Comparison of ENCODE assay signal across 12 cellular contexts in the genomic region with DNA sequence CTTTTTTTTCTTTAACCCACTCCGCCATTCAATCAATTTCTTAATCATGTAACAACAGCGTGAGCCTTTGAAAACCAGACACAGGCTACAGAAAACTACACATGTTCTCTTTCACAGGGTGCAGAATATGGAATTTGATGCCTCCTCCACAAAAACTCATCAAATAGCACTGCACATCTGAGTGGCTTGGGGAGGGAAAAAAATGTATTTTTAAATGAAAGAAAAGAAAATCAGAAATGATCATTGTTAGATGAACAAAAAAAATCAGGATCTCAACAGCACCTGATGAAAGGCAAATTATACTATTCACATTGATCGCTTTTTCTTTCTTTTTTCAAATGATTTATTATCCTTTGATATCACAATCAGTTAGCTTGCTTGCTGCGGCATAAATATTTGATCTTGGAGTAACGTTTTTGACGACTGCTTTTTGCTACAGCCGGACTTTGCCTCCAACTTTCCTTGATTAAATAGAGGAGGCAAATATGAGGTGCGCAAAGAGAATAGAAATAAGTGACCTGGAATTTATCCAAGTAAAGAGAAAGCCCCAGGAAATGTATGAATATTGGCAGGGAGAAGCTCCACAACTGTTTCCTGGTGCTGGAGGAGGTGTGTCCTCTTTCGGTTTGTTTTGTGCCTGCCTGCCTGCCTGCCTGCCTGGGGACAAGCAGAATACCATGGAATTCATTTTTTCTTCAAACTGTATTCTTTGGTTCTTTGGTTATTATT.
A peak's percentile ranks its signal among the peaks of the same experiment; 100 is the strongest.
DNase-seq lines count a peak whose midpoint lies in the region; ATAC-seq, FAIRE-seq and TF ChIP-seq lines count a peak whose summit lies in the region.
"Had no signal": no experiment of that assay in that cellular context is flagged by ENCODE, and none has a peak within 500 bp of the region (broad histone marks: within the 10 kb centered on the region; RNA-seq: fewer than 3 reads in every experiment).

No MANE protein-coding gene starts in this region.

- no peaks in the 10 kb centered on the region for H3K36me3 ChIP-seq in SJSA1
- no peaks in the 10 kb centered on the region for H3K36me3 ChIP-seq in stomach

- H3K27me3 ChIP-seq in SJSA1 (replicated peaks) (no peaks in the 10 kb centered on the region), right cardiac atrium (ENCODE audit: control insufficient read depth, insufficient read depth) (no peaks in the 10 kb centered on the region), stomach (no peaks in the 10 kb centered on the region)

- ATAC-seq in right cardiac atrium (no peak), GM21576 (IDR thresholded peaks at IDR 0.05; ENCODE audit: unreplicated experiment) (no peak)

- H3K4me3 ChIP-seq in SJSA1 (peak overlapping the region; percentile 14; the same call in 1 of the 2 replicates), right cardiac atrium (ENCODE audit: low read length) (peak overlapping the region; percentile 38), stomach (peak overlapping the region; percentile 22 to 36 (median 30))

- no peak overlapping the region for H3K27ac ChIP-seq in SJSA1
- no peak overlapping the region for H3K27ac ChIP-seq in right cardiac atrium (ENCODE audit: low read length)
- H3K27ac ChIP-seq in stomach = peak overlapping the region in 4 of 5 donors; percentile 41 to 77 (median 64)

- H3K4me1 ChIP-seq in SJSA1 (replicated peaks) (no peaks in the 10 kb centered on the region), right cardiac atrium (ENCODE audit: control insufficient read depth, insufficient read depth, low read length) (peaks cover 2% of the 10 kb centered on the region), stomach (peaks cover 15 to 36% (median 22%) of the 10 kb centered on the region in 4 donors)

- TF ChIP-seq CTCF in stomach (IDR thresholded peaks at IDR 0.05) = no peak

- intact Hi-C loops in right cardiac atrium (cut with DNase I) = no loop called here
- intact Hi-C loops in stomach (cut with DNase I; ENCODE audit: low total_unique reads) = no loop called here

- 47% methylated on average over 9 of the region's 9 CpGs for WGBS in right cardiac atrium
- WGBS in stomach, 5 donors = 18 to 36% (median 22%) methylated on average over 9 of the region's 9 CpGs

- H3K9me3 ChIP-seq in SJSA1 (replicated peaks) (no peaks in the 10 kb centered on the region), right cardiac atrium (ENCODE audit: control insufficient read depth, low read length) (no peaks in the 10 kb centered on the region), stomach (no peaks in the 10 kb centered on the region)

- DNase-seq in DMS79 treated with DMSO at 0.1 percent for 48 hours (lab: John Stamatoyannopoulos, UW) (peak; percentile 1), DMS79 (lab: John Stamatoyannopoulos, UW) (no peak), SJSA1 (ENCODE audit: low read depth in 1 of 2, low spot score in 2 of 2) (no peak), right cardiac atrium (no peak), stomach (peak; percentile 41), occipital lobe (lab: John Stamatoyannopoulos, UW) (no peak), urothelium cell line (ENCODE audit: low spot score) (no peak)
- DNase-seq: 8988T; activated CD4-positive, CD25-positive, alpha-beta regulatory T cell; activated naive CD8-positive, alpha-beta T cell treated with anti-CD3 and anti-CD28 coated beads for 36 hours had no signal

- FAIRE-seq in urothelium cell line (lab: Jason Lieb, UNC) = no peak
- FAIRE-seq: frontal cortex had no signal

- no peak for TF ChIP-seq EP300 in stomach (IDR thresholded peaks at IDR 0.05)

- no peak for TF ChIP-seq POLR2A in stomach (IDR thresholded peaks at IDR 0.05)

Comparison
In these comparisons a context has a peak if more than half of its experiments do, and no peak if none do; other contexts are left out.
1. DNase-seq: peak in DMS79 treated with DMSO at 0.1 percent for 48 hours (single experiment) and stomach (single experiment); none in DMS79 (single experiment), SJSA1 (0 of 2), right cardiac atrium (0 of 3), occipital lobe (single experiment) and urothelium cell line (single experiment).
2. H3K27ac ChIP-seq: peak in stomach (4 of 5); none in SJSA1 (single experiment) and right cardiac atrium (single experiment).
3. Peak in every context shown above with its lines, with median percentiles within 50 percentile points of each other: H3K4me3 ChIP-seq.